In the genomic region with DNA sequence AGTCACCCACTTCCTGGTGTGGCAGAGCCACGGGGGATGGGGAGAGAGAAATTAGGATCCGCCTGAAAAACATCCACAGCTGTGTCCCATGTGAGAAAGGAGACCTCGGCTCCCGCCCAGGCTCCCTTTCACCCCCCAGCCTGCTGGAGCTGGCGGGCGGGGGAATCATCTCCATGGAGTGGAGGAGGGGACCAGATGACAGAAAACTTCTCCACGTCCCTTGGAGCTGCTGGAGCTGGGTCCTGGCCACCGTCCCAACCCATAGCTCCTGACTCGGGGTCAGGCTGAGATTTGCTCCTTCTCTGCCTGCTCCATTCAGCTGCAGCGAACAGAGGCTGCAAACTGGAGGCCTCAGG, we compare ENCODE assay signal across 11 cellular contexts.
DNase-seq lines count a peak whose midpoint lies in the region; ATAC-seq, FAIRE-seq and TF ChIP-seq lines count a peak whose summit lies in the region.
"Had no signal": no experiment of that assay in that cellular context is flagged by ENCODE, and none has a peak within 500 bp of the region (broad histone marks: within the 10 kb centered on the region; RNA-seq: fewer than 3 reads in every experiment).

No MANE protein-coding gene starts in this region.

- FAIRE-seq in astrocyte (lab: Jason Lieb, UNC) (no peak), D721Med (lab: Jason Lieb, UNC) (no peak)

- H3K79me2 ChIP-seq in astrocyte (ENCODE audit: insufficient read depth, low read length): no peaks in the 10 kb centered on the region

- ATAC-seq in heart right ventricle: peak; percentile 12 to 73 (median 56)
- no peak for ATAC-seq in GM18909 (IDR thresholded peaks at IDR 0.05; ENCODE audit: poor library complexity, unreplicated experiment)
- ATAC-seq in HG02571 (IDR thresholded peaks at IDR 0.05; ENCODE audit: unreplicated experiment): no peak

- peaks cover 1% of the 10 kb centered on the region for H3K9me3 Mint-ChIP-seq in astrocyte (ENCODE audit: unreplicated experiment)
- H3K9me3 Mint-ChIP-seq: CD4-positive, alpha-beta T cell had no signal

- peaks cover 16% of the 10 kb centered on the region for H3K27me3 Mint-ChIP-seq in astrocyte (ENCODE audit: low read depth, unreplicated experiment)
- H3K27me3 Mint-ChIP-seq: CD4-positive, alpha-beta T cell had no signal

- H3K9me3 ChIP-seq in astrocyte (ENCODE audit: insufficient read depth, low read depth, low read length): no peaks in the 10 kb centered on the region
- no peaks in the 10 kb centered on the region for H3K9me3 ChIP-seq in heart right ventricle
- no peaks in the 10 kb centered on the region for H3K9me3 ChIP-seq in prostate gland

- H3K4me1 Mint-ChIP-seq in astrocyte (ENCODE audit: low read depth, unreplicated experiment): peaks cover 26% of the 10 kb centered on the region

- H4K20me1 ChIP-seq in astrocyte (ENCODE audit: insufficient read depth, low read length): no peaks in the 10 kb centered on the region

- intact Hi-C loops in heart right ventricle (cut with DNase I): loop anchor here in 2 of 10 donors (10.0 kb wide), 3 partner anchors 110 to 160 kb away; no protein-coding TSS in a partner anchor
- intact Hi-C loops in prostate gland (cut with DNase I): no loop called here

- H3K27ac ChIP-seq in astrocyte (ENCODE audit: low read depth, low read length): peak overlapping the region; percentile 60
- H3K27ac ChIP-seq in heart right ventricle: peak overlapping the region; percentile 28 to 96 (median 90)
- peak overlapping the region; percentile 82 to 83 for H3K27ac ChIP-seq in prostate gland

- DNase-seq in AG20443 (ENCODE audit: low spot score) (peak; percentile 85), astrocyte (ENCODE audit: low read depth) (peak; percentile 72), heart right ventricle (peak; percentile 82 to 83), prostate gland (ENCODE audit: low spot score) (no peak), D721Med (ENCODE audit: insufficient read length, low spot score) (no peak)
- no peak for DNase-seq in activated CD4-positive, alpha-beta T cell treated with anti-CD3 and anti-CD28 coated beads, Interleukin-2, amount 50 U/mL, for 48 hours
- DNase-seq: CD4-positive, alpha-beta T cell; central memory CD4-positive, alpha-beta T cell; stimulated activated CD4-positive, alpha-beta T cell treated with anti-CD3 and anti-CD28 coated beads, Interleukin-4, amount 100 ng/mL, for 1 hour had no signal

- H3K4me1 ChIP-seq in astrocyte (ENCODE audit: insufficient read depth, low read length) (peaks cover 43% of the 10 kb centered on the region), heart right ventricle (peaks cover 26 to 77% (median 58%) of the 10 kb centered on the region in 9 donors), prostate gland (replicated peaks) (peaks cover 14% of the 10 kb centered on the region)

- H3K9ac ChIP-seq in astrocyte (ENCODE audit: low read length): peak overlapping the region; percentile 59

- H2AFZ ChIP-seq in astrocyte (ENCODE audit: low read depth, low read length): peak overlapping the region; percentile 26

- TF ChIP-seq CTCF in astrocyte (IDR thresholded peaks at IDR 0.05; ENCODE audit: insufficient read depth, low read depth, low read length): no peak
- TF ChIP-seq CTCF in heart right ventricle (IDR thresholded peaks at IDR 0.05): no peak
- TF ChIP-seq CTCF in prostate gland (IDR thresholded peaks at IDR 0.05): no peak
- no peak for TF ChIP-seq CTCF in D721Med (IDR thresholded peaks at IDR 0.05; ENCODE audit: insufficient read depth, missing control alignments)

- H3K4me2 ChIP-seq in astrocyte (ENCODE audit: low read length): peak overlapping the region; percentile 30

- no peak overlapping the region for H3K4me3 Mint-ChIP-seq in astrocyte (ENCODE audit: unreplicated experiment)
- H3K4me3 Mint-ChIP-seq: CD4-positive, alpha-beta T cell had no signal

- no peak overlapping the region for H3K4me3 ChIP-seq in astrocyte (ENCODE audit: insufficient read depth, low read depth, low read length)
- H3K4me3 ChIP-seq in heart right ventricle: no peak overlapping the region
- no peak overlapping the region for H3K4me3 ChIP-seq in prostate gland

- H3K27ac Mint-ChIP-seq in astrocyte (ENCODE audit: unreplicated experiment): no peak overlapping the region
- H3K27ac Mint-ChIP-seq: CD4-positive, alpha-beta T cell had no signal

- WGBS in heart right ventricle, 2 donors: 44 to 50% methylated on average over 10 of the region's 10 CpGs
- 43% methylated on average over 10 of the region's 10 CpGs for WGBS in prostate gland

- H3K36me3 Mint-ChIP-seq in astrocyte (ENCODE audit: low read depth, unreplicated experiment): no peaks in the 10 kb centered on the region

- TF ChIP-seq POLR2A in prostate gland (IDR thresholded peaks at IDR 0.05): no peak

- no peaks in the 10 kb centered on the region for H3K27me3 ChIP-seq in astrocyte (ENCODE audit: insufficient read depth, low read length)
- H3K27me3 ChIP-seq in heart right ventricle: no peaks in the 10 kb centered on the region
- H3K27me3 ChIP-seq in prostate gland (replicated peaks; ENCODE audit: insufficient read depth): no peaks in the 10 kb centered on the region

- H3K36me3 ChIP-seq in astrocyte (ENCODE audit: insufficient read depth, low read length) (no peaks in the 10 kb centered on the region), heart right ventricle (no peaks in the 10 kb centered on the region), prostate gland (no peaks in the 10 kb centered on the region)

Comparison
In these comparisons a context has a peak if more than half of its experiments do, and no peak if none do; other contexts are left out.
1. DNase-seq: peak in AG20443 (single experiment), astrocyte (single experiment) and heart right ventricle (2 of 2); none in prostate gland (single experiment), activated CD4-positive, alpha-beta T cell treated with anti-CD3 and anti-CD28 coated beads, Interleukin-2, amount 50 U/mL, for 48 hours (0 of 2) and D721Med (single experiment).
2. ATAC-seq: peak in heart right ventricle (8 of 8); none in GM18909 (single experiment) and HG02571 (single experiment).
3. Peak in every context shown above with its lines, with median percentiles within 50 percentile points of each other: H3K27ac ChIP-seq.